Comparison of ENCODE assay signal across 11 cellular contexts in the genomic region with DNA sequence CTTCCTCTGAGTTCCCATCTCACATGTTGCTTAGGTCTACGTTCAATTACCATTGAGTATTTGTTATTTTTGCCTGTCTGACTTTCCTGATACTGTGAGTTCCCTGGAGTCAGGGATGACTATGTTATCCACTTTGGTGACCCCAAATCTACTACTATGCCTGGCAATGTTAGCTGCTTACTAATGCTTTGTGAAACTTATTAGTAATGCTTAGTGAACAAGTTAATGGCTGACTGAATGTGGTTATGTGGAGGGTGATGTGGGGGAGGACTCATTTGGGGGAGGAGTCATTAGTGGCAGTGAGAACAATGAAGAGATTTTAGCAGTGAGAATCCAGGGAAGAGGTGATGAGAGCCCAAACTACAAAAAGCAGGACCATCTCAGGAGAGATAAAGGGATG.
DNase-seq lines count a peak whose midpoint lies in the region; ATAC-seq lines count a peak whose summit lies in the region.
"Had no signal": no experiment of that assay in that cellular context is flagged by ENCODE, and none has a peak within 500 bp of the region (broad histone marks: within the 10 kb centered on the region; RNA-seq: fewer than 3 reads in every experiment).

No MANE protein-coding gene starts in this region.

- no peaks in the 10 kb centered on the region for H3K9me3 Mint-ChIP-seq in immature natural killer cell
- H3K9me3 Mint-ChIP-seq: CD4-positive, alpha-beta T cell; neural progenitor cell had no signal

- no peaks in the 10 kb centered on the region for H3K4me1 Mint-ChIP-seq in immature natural killer cell

- peak; percentile 58 for DNase-seq in Daoy (ENCODE audit: low read depth)
- peak; percentile 52 for DNase-seq in amniotic epithelial cell (ENCODE audit: low read depth)
- DNase-seq in NCI-H1105 treated with DMSO at 0.1 percent for 48 hours (lab: John Stamatoyannopoulos, UW): no peak
- no peak for DNase-seq in immature natural killer cell
- DNase-seq in epidermal melanocyte (ENCODE audit: insufficient read length, low spot score): no peak
- no peak for DNase-seq in DMS 273 treated with DMSO at 0.1 percent for 48 hours (lab: John Stamatoyannopoulos, UW)
- DNase-seq: CD4-positive, alpha-beta T cell had no signal

- peaks cover 7 to 19% (median 9%) of the 10 kb centered on the region in 3 donors for H3K36me3 Mint-ChIP-seq in immature natural killer cell

- H3K27ac Mint-ChIP-seq in immature natural killer cell: no peak overlapping the region
- H3K27ac Mint-ChIP-seq: CD4-positive, alpha-beta T cell; neural progenitor cell had no signal

- H3K27me3 Mint-ChIP-seq in immature natural killer cell (ENCODE audit: low read depth in 3 of 3): peaks cover 0 to 1% (median 0%) of the 10 kb centered on the region in 3 donors
- H3K27me3 Mint-ChIP-seq: CD4-positive, alpha-beta T cell had no signal

- no peak overlapping the region for H3K4me3 Mint-ChIP-seq in immature natural killer cell
- H3K4me3 Mint-ChIP-seq: CD4-positive, alpha-beta T cell; neural progenitor cell had no signal

- ATAC-seq in GM19395 (IDR thresholded peaks at IDR 0.05; ENCODE audit: unreplicated experiment): peak; percentile 95
- peak; percentile 96 for ATAC-seq in HG03039 (IDR thresholded peaks at IDR 0.05; ENCODE audit: unreplicated experiment)
- ATAC-seq: esophagus mucosa had no signal

Comparison
In these comparisons a context has a peak if more than half of its experiments do, and no peak if none do; other contexts are left out.
1. DNase-seq: peak in Daoy (single experiment) and amniotic epithelial cell (single experiment); none in NCI-H1105 treated with DMSO at 0.1 percent for 48 hours (single experiment), immature natural killer cell (0 of 3), epidermal melanocyte (single experiment) and DMS 273 treated with DMSO at 0.1 percent for 48 hours (single experiment).